In the genomic region with DNA sequence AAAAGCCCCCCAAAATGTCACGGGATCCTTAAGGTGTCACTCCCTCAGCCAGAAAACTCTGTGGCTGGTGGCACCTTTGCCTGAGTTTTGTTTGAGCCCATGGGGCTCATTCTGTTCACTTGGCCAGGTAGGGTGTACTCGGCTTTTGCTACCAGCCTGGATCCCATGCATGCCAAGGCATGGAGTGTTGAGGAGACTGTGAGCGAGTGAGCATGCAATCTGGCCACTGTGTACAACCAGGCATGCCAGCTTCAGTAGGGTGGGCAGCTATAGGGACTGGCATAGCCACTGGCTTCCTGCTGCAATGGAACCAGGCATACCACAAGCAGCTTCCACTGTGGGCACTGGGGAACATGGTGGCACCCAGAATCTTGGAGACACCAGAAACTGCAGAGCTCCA, we compare ENCODE assay signal across 25 cellular contexts.
"Had no signal": no experiment of that assay in that cellular context is flagged by ENCODE, and none has a peak within 500 bp of the region (broad histone marks: within the 10 kb centered on the region; RNA-seq: fewer than 3 reads in every experiment).

No MANE protein-coding gene starts in this region.

- H3K9me3 ChIP-seq: ovary, right atrium auricular region, right lobe of liver, vagina had no signal

- H3K36me3 Mint-ChIP-seq: immature natural killer cell; mesothelial cell of epicardium; naive B cell; natural killer cell; neural progenitor cell; stimulated activated naive B cell treated with anti-CD40 and anti-IgM and Interleukin-4, amounts not matched to agents 10 μg/mL and 1 μg/mL and 100 μg/mL, for 72 hours; type B pancreatic cell had no signal

- ATAC-seq: natural killer cell had no signal

- H3K4me3 Mint-ChIP-seq: immature natural killer cell; mesothelial cell of epicardium; natural killer cell; nephron progenitor cell; neural progenitor cell; stimulated activated naive B cell treated with anti-CD40 and anti-IgM and Interleukin-4, amounts not matched to agents 10 μg/mL and 1 μg/mL and 100 μg/mL, for 72 hours; stimulated activated naive CD8-positive, alpha-beta T cell treated with anti-CD3 and anti-CD28 coated beads, Interleukin-15, Interleukin-2, amounts not matched to agents 100 ng/mL and 50 ng/mL, for 24 hours; type B pancreatic cell had no signal

- H3K4me1 Mint-ChIP-seq: immature natural killer cell; mesothelial cell of epicardium; naive B cell; natural killer cell; neural progenitor cell; stimulated activated naive B cell treated with anti-CD40 and anti-IgM and Interleukin-4, amounts not matched to agents 10 μg/mL and 1 μg/mL and 100 μg/mL, for 72 hours had no signal

- H3K27ac Mint-ChIP-seq: immature natural killer cell; mesothelial cell of epicardium; naive B cell; natural killer cell; nephron progenitor cell; neural progenitor cell; progenitor cell of endocrine pancreas; stimulated activated naive B cell treated with anti-CD40 and anti-IgM and Interleukin-4, amounts not matched to agents 10 μg/mL and 1 μg/mL and 100 μg/mL, for 72 hours; stimulated activated naive CD8-positive, alpha-beta T cell treated with anti-CD3 and anti-CD28 coated beads, Interleukin-15, Interleukin-2, amounts not matched to agents 100 ng/mL and 50 ng/mL, for 24 hours; type B pancreatic cell had no signal

- H3K4me1 ChIP-seq: left ventricle myocardium inferior, neural progenitor cell, right atrium auricular region, right lobe of liver, tibial nerve, vagina had no signal

- H3K4me3 ChIP-seq: left ventricle myocardium inferior, lung, neural progenitor cell, ovary, right atrium auricular region, right lobe of liver, smooth muscle cell, tibial nerve, vagina had no signal

- H3K27me3 Mint-ChIP-seq: naive B cell; progenitor cell of endocrine pancreas; stimulated activated naive B cell treated with anti-CD40 and anti-IgM and Interleukin-4, amounts not matched to agents 10 μg/mL and 1 μg/mL and 100 μg/mL, for 72 hours; stimulated activated naive CD8-positive, alpha-beta T cell treated with anti-CD3 and anti-CD28 coated beads, Interleukin-15, Interleukin-2, amounts not matched to agents 100 ng/mL and 50 ng/mL, for 24 hours; type B pancreatic cell had no signal

- DNase-seq: hypothalamus; immature natural killer cell; left ventricle myocardium inferior; mesendoderm; naive B cell; natural killer cell; nephron progenitor cell; ovary; right lobe of liver; stimulated activated CD4-positive, alpha-beta T cell treated with anti-CD3 and anti-CD28 coated beads, Interleukin-1b, Interleukin-23, amount 100 ng/mL, for 48 hours; stimulated activated CD4-positive, alpha-beta T cell treated with anti-CD3 and anti-CD28 coated beads, Interleukin-2, amount 100 ng/mL, for 48 hours; stimulated activated CD4-positive, alpha-beta T cell treated with anti-CD3 and anti-CD28 coated beads, Interleukin-4, amount 100 ng/mL, for 4 hours; stimulated activated CD8-positive, alpha-beta memory T cell treated with anti-CD3 and anti-CD28 coated beads, Interleukin-4, amount 100 ng/mL, for 48 hours; stimulated activated naive B cell treated with anti-CD40 and anti-IgM and Interleukin-4, amounts not matched to agents 10 μg/mL and 1 μg/mL and 100 μg/mL, for 72 hours; substantia nigra had no signal

- H3K36me3 ChIP-seq: left ventricle myocardium inferior, neural progenitor cell, ovary, right atrium auricular region, right lobe of liver, tibial nerve, vagina had no signal

- H3K9ac ChIP-seq: neural progenitor cell had no signal

- H3K27ac ChIP-seq: left ventricle myocardium inferior, neural progenitor cell, ovary, right atrium auricular region, right lobe of liver, tibial nerve, vagina had no signal

- H3K4me2 ChIP-seq: neural progenitor cell, smooth muscle cell had no signal

- H3K27me3 ChIP-seq: neural progenitor cell, ovary, right atrium auricular region, right lobe of liver, tibial nerve, vagina had no signal
